17 cellular contexts compared by ENCODE assay signal in genomic region chr3:78338405-78338804, GRCh38.
DNase-seq lines count a peak whose midpoint lies in the region; ATAC-seq and TF ChIP-seq lines count a peak whose summit lies in the region.
"Had no signal": no experiment of that assay in that cellular context is flagged by ENCODE, and none has a peak within 500 bp of the region (broad histone marks: within the 10 kb centered on the region; RNA-seq: fewer than 3 reads in every experiment).

No MANE protein-coding gene starts in this region.

- no peaks in the 10 kb centered on the region for H3K36me3 Mint-ChIP-seq in activated naive CD8-positive, alpha-beta T cell treated with anti-CD3 and anti-CD28 coated beads for 36 hours
- H3K36me3 Mint-ChIP-seq: activated naive CD4-positive, alpha-beta T cell treated with anti-CD3 and anti-CD28 coated beads, Interleukin-2, amount 50 U/mL, for 72 hours had no signal

- no peak for TF ChIP-seq POLR2A in tibial nerve (IDR thresholded peaks at IDR 0.05)

- ATAC-seq in GM18517 (IDR thresholded peaks at IDR 0.05; ENCODE audit: unreplicated experiment) (peak; percentile 96), GM21526 (IDR thresholded peaks at IDR 0.05; ENCODE audit: low FRiP score, unreplicated experiment) (peak; percentile 97), HG03066 (IDR thresholded peaks at IDR 0.05; ENCODE audit: low read depth, unreplicated experiment) (peak; percentile 89)
- ATAC-seq: activated naive CD4-positive, alpha-beta T cell treated with anti-CD3 and anti-CD28 coated beads, Interleukin-2, amount 50 U/mL, for 72 hours had no signal

- no peak overlapping the region for H3K27ac Mint-ChIP-seq in activated naive CD8-positive, alpha-beta T cell treated with anti-CD3 and anti-CD28 coated beads for 36 hours
- H3K27ac Mint-ChIP-seq: activated CD4-positive, alpha-beta T cell treated with anti-CD3 and anti-CD28 coated beads, Interleukin-2, amount 10 ng/mL, durations not matched to agents 24 days and 14 days; activated naive CD4-positive, alpha-beta T cell treated with anti-CD3 and anti-CD28 coated beads, Interleukin-2, amount 50 U/mL, for 72 hours had no signal

- TF ChIP-seq CTCF in tibial nerve (IDR thresholded peaks at IDR 0.05), result no peak
- TF ChIP-seq CTCF in ascending aorta (IDR thresholded peaks at IDR 0.05), result no peak

- H3K4me3 Mint-ChIP-seq in activated naive CD8-positive, alpha-beta T cell treated with anti-CD3 and anti-CD28 coated beads for 36 hours, result no peak overlapping the region
- H3K4me3 Mint-ChIP-seq: activated CD4-positive, alpha-beta T cell treated with anti-CD3 and anti-CD28 coated beads, Interleukin-2, amount 10 ng/mL, durations not matched to agents 24 days and 14 days had no signal

- H3K27me3 ChIP-seq in tibial nerve, result no peaks in the 10 kb centered on the region
- no peaks in the 10 kb centered on the region for H3K27me3 ChIP-seq in ascending aorta
- H3K27me3 ChIP-seq: breast epithelium had no signal

- H3K36me3 ChIP-seq in SK-N-MC (ENCODE audit: insufficient read depth, low read length) (no peaks in the 10 kb centered on the region), tibial nerve (no peaks in the 10 kb centered on the region), ascending aorta (no peaks in the 10 kb centered on the region)
- H3K36me3 ChIP-seq: breast epithelium had no signal

- no peaks in the 10 kb centered on the region for H3K9me3 Mint-ChIP-seq in activated naive CD8-positive, alpha-beta T cell treated with anti-CD3 and anti-CD28 coated beads for 36 hours
- H3K9me3 Mint-ChIP-seq: activated CD4-positive, alpha-beta T cell treated with anti-CD3 and anti-CD28 coated beads, Interleukin-2, amount 10 ng/mL, durations not matched to agents 24 days and 14 days had no signal

- H3K4me3 ChIP-seq in SK-N-MC, result peak overlapping the region; percentile 42; the same call in 1 of the 2 replicates
- H3K4me3 ChIP-seq in tibial nerve, result no peak overlapping the region
- no peak overlapping the region for H3K4me3 ChIP-seq in ascending aorta
- H3K4me3 ChIP-seq: breast epithelium had no signal

- H3K27ac ChIP-seq in SK-N-MC, result peak overlapping the region; percentile 71
- no peak overlapping the region for H3K27ac ChIP-seq in tibial nerve
- H3K27ac ChIP-seq in ascending aorta, result no peak overlapping the region
- H3K27ac ChIP-seq: breast epithelium had no signal

- no peak for TF ChIP-seq EP300 in tibial nerve (IDR thresholded peaks at IDR 0.05)

- H3K9ac ChIP-seq in SK-N-MC (ENCODE audit: insufficient read length), result no peak overlapping the region

- 82 to 92% methylated on average over 2 of the region's 2 CpGs for WGBS in tibial nerve, 2 donors

- H3K4me1 ChIP-seq in tibial nerve (no peaks in the 10 kb centered on the region), ascending aorta (no peaks in the 10 kb centered on the region)
- H3K4me1 ChIP-seq: breast epithelium had no signal

- no peaks in the 10 kb centered on the region for H3K4me1 Mint-ChIP-seq in activated naive CD8-positive, alpha-beta T cell treated with anti-CD3 and anti-CD28 coated beads for 36 hours
- H3K4me1 Mint-ChIP-seq: activated CD4-positive, alpha-beta T cell treated with anti-CD3 and anti-CD28 coated beads, Interleukin-2, amount 10 ng/mL, durations not matched to agents 24 days and 14 days had no signal

- H3K9me3 ChIP-seq in SK-N-MC (ENCODE audit: low read depth, low read length), result no peaks in the 10 kb centered on the region
- H3K9me3 ChIP-seq in tibial nerve, result no peaks in the 10 kb centered on the region
- no peaks in the 10 kb centered on the region for H3K9me3 ChIP-seq in ascending aorta
- H3K9me3 ChIP-seq: breast epithelium had no signal

- no peaks in the 10 kb centered on the region for H3K27me3 Mint-ChIP-seq in activated naive CD8-positive, alpha-beta T cell treated with anti-CD3 and anti-CD28 coated beads for 36 hours
- H3K27me3 Mint-ChIP-seq: activated CD4-positive, alpha-beta T cell treated with anti-CD3 and anti-CD28 coated beads, Interleukin-2, amount 10 ng/mL, durations not matched to agents 24 days and 14 days had no signal

- DNase-seq in SK-N-MC (ENCODE audit: low read depth, low spot score) (no peak), tibial nerve (ENCODE audit: low spot score in 2 of 2) (no peak), ascending aorta (ENCODE audit: low spot score in 2 of 2) (no peak), NK-92 (lab: John Stamatoyannopoulos, UW; ENCODE audit: unreplicated experiment) (no peak)
- DNase-seq in activated naive CD8-positive, alpha-beta T cell treated with anti-CD3 and anti-CD28 coated beads for 36 hours, result no peak
- DNase-seq: activated CD4-positive, alpha-beta T cell treated with anti-CD3 and anti-CD28 coated beads, Interleukin-2, amount 10 ng/mL, durations not matched to agents 24 days and 14 days; activated T-cell treated with anti-CD3 and anti-CD28 coated beads, Interleukin-2, amount 50 U/mL, for 1 hour; Calu3; GF-D8; head of caudate nucleus; NCI-H2081 treated with DMSO at 0.1 percent for 48 hours; NCI-H524 treated with DMSO at 0.1 percent for 48 hours had no signal

- intact Hi-C loops in ascending aorta (cut with DNase I), result no loop called here
